ENCODE assay signal across 9 cellular contexts in the genomic region with DNA sequence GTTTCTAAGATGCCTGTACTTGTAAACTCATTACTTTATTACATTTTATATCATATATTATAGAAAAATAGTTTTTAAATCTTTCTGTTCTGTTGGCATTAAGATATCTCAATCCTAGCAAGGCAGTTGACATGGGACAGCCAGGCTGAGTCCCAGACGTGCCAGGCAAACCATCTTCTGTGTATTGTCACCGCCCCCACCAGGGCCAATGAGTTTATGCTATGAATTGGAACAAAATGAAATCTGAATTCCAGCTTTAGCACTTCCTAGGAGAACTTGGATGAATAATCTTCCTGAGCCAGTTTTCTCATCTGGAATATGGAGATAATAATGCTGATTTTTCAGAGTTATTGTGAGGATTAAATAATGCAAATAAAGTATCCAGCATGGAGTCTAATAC.
DNase-seq lines count a peak whose midpoint lies in the region; TF ChIP-seq lines count a peak whose summit lies in the region.
"Had no signal": no experiment of that assay in that cellular context is flagged by ENCODE, and none has a peak within 500 bp of the region (broad histone marks: within the 10 kb centered on the region; RNA-seq: fewer than 3 reads in every experiment).

No MANE protein-coding gene starts in this region.

- H3K27ac ChIP-seq in H9 (ENCODE audit: insufficient read length, low read depth, low read length): no peak overlapping the region
- H3K27ac ChIP-seq: A549 had no signal

- H3K4me3 Mint-ChIP-seq in H9 (no peak overlapping the region), brain (no peak overlapping the region)

- H3K4ac ChIP-seq in H9 (ENCODE audit: low read depth, low read length): no peak overlapping the region

- H3K18ac ChIP-seq in H9 (ENCODE audit: insufficient read length, low read depth, low read length): no peak overlapping the region

- no peaks in the 10 kb centered on the region for H4K20me1 ChIP-seq in H9 (ENCODE audit: control insufficient read depth, insufficient read depth, insufficient read length)

- H3K79me1 ChIP-seq in H9 (ENCODE audit: insufficient read depth, low read depth, low read length, poor library complexity, severe bottlenecking): no peaks in the 10 kb centered on the region

- TF ChIP-seq CTCF in H9 (conservative IDR thresholded peaks at IDR 0.05): peak; percentile 38; the same call in 2 of the 3 replicates
- peak; percentile 37 to 48 for TF ChIP-seq CTCF in brain (conservative IDR thresholded peaks at IDR 0.05)

- no peaks in the 10 kb centered on the region for H3K36me3 Mint-ChIP-seq in H9 (ENCODE audit: insufficient read depth in 1 of 3, low read depth in 3 of 3)
- H3K36me3 Mint-ChIP-seq in brain: no peaks in the 10 kb centered on the region

- H3K23me2 ChIP-seq in H9 (ENCODE audit: insufficient read length, low read depth, low read length, poor library complexity, severe bottlenecking): no peaks in the 10 kb centered on the region

- H3K4me1 Mint-ChIP-seq in H9 (peaks cover 18 to 24% of the 10 kb centered on the region in 2 experiments), brain (no peaks in the 10 kb centered on the region)

- DNase-seq in NCI-H1092 (lab: John Stamatoyannopoulos, UW): peak; percentile 5
- no peak for DNase-seq in NCI-H1092 treated with DMSO at 0.1 percent for 48 hours (lab: John Stamatoyannopoulos, UW)
- DNase-seq in H9: no peak
- DNase-seq in myocyte (ENCODE audit: low read depth): peak; percentile 39
- no peak for DNase-seq in MV-4-11 (lab: John Stamatoyannopoulos, UW)
- no peak for DNase-seq in SHP77 (lab: John Stamatoyannopoulos, UW)
- DNase-seq in activated effector memory CD4-positive, alpha-beta T cell treated with Interleukin-2 at 50 U/mL for 16 hours: no peak

- H4K8ac ChIP-seq in H9 (replicated peaks; ENCODE audit: insufficient read length, low read depth, low read length): no peak overlapping the region

- H4K91ac ChIP-seq in H9 (ENCODE audit: insufficient read length, low read depth, low read length): no peak overlapping the region

- H3K27me3 Mint-ChIP-seq in H9 (ENCODE audit: low read depth): peaks cover 2% of the 10 kb centered on the region; the same call in 1 of the 2 replicates
- H3K27me3 Mint-ChIP-seq in brain: peaks cover 8% of the 10 kb centered on the region

- WGBS in H9 (ENCODE audit: extremely low coverage, insufficient read length, low lambda C conversion rate): no CpG with 5 or more reads among the region's 2 CpGs

- H3K4me2 ChIP-seq in H9 (ENCODE audit: insufficient read depth, insufficient read length, low read length): no peak overlapping the region
- H3K4me2 ChIP-seq: A549 had no signal

- H3K9me3 Mint-ChIP-seq in H9: no peaks in the 10 kb centered on the region
- H3K9me3 Mint-ChIP-seq in brain: peaks cover 0 to 5% (median 0%) of the 10 kb centered on the region in 5 experiments

- H3K56ac ChIP-seq in H9 (ENCODE audit: insufficient read length, low read depth, low read length): no peak overlapping the region

- H2BK12ac ChIP-seq in H9 (ENCODE audit: insufficient read length, low read depth, low read length): no peak overlapping the region

- H3K4me1 ChIP-seq in H9 (ENCODE audit: insufficient read depth, low read length): peaks cover 3% of the 10 kb centered on the region; the same call in 1 of the 2 replicates
- H3K4me1 ChIP-seq: A549 had no signal

- no peaks in the 10 kb centered on the region for H3K9me3 ChIP-seq in H9 (ENCODE audit: control insufficient read depth, low read depth, low read length)
- H3K9me3 ChIP-seq: A549 had no signal

- no peak overlapping the region for H4K5ac ChIP-seq in H9 (ENCODE audit: insufficient read length, low read depth, low read length)

- no peaks in the 10 kb centered on the region for H3K27me3 ChIP-seq in H9 (ENCODE audit: insufficient read depth, low read length)

- H3T11ph ChIP-seq in H9 (ENCODE audit: low read length): no peak overlapping the region

- no peak overlapping the region for H3K14ac ChIP-seq in H9 (ENCODE audit: insufficient read depth, low read length)

- H2AFZ ChIP-seq in H9 (ENCODE audit: low read length): no peak overlapping the region

- H3K27ac Mint-ChIP-seq in H9 (no peak overlapping the region), brain (no peak overlapping the region)

- H2BK120ac ChIP-seq in H9 (ENCODE audit: low read depth, low read length, poor library complexity, severe bottlenecking): no peak overlapping the region

- no peaks in the 10 kb centered on the region for H3K79me2 ChIP-seq in H9 (ENCODE audit: insufficient read depth, low read length)

- H2AK5ac ChIP-seq in H9 (ENCODE audit: insufficient read length, low read length): no peak overlapping the region

- H2BK5ac ChIP-seq in H9 (ENCODE audit: insufficient read length, low read length): no peak overlapping the region

- H3K9ac ChIP-seq in H9 (ENCODE audit: extremely low read depth, insufficient read length, low read length): no peak overlapping the region

- H3K23ac ChIP-seq in H9 (ENCODE audit: insufficient read length, low read depth, low read length): no peak overlapping the region

- no peak overlapping the region for H2BK20ac ChIP-seq in H9 (ENCODE audit: low read depth, low read length, poor library complexity, severe bottlenecking)

- H2BK15ac ChIP-seq in H9 (ENCODE audit: low read depth, low read length): no peak overlapping the region

Comparison
In these comparisons a context has a peak if more than half of its experiments do, and no peak if none do; other contexts are left out.
1. DNase-seq: peak in NCI-H1092 (single experiment) and myocyte (single experiment); none in NCI-H1092 treated with DMSO at 0.1 percent for 48 hours (single experiment), H9 (single experiment), MV-4-11 (single experiment), SHP77 (0 of 2) and activated effector memory CD4-positive, alpha-beta T cell treated with Interleukin-2 at 50 U/mL for 16 hours (single experiment).